In the genomic region with DNA sequence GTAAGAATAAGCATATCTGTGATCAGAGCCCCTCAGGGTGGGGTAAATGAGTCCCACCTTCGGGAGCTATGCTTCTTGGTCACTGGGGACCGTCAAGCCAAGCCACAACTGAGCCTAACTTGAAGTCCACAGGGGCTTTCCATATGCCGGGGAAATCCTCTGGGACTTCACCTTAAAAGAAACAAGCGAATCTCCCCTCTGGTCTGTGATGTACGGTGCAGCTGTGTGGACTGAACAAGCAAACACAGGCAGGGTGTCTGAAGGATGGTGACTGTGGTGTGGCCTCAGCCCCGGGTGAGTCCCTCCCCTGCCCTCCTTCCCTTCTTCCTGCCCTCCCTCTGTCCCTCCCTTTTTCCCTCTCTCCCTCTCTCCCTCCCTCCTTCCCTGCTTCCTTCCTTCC, we compare ENCODE assay signal across 25 cellular contexts. TPM values are rescaled to one million over a fixed set of nuclear protein-coding genes. Genes with fewer than 3 reads are reported as not detected.
"Had no signal": no experiment of that assay in that cellular context is flagged by ENCODE, and none has a peak within 500 bp of the region (broad histone marks: within the 10 kb centered on the region; RNA-seq: fewer than 3 reads in every experiment).

No MANE protein-coding gene starts in this region.

- H3K27me3 ChIP-seq: right lobe of liver, transverse colon had no signal

- ATAC-seq: effector memory CD8-positive, alpha-beta T cell; gastroesophageal sphincter; left lung; lower lobe of right lung; naive thymus-derived CD4-positive, alpha-beta T cell; psoas muscle; right lobe of liver; stimulated activated naive B cell treated with anti-CD40 and anti-IgM and Interleukin-4, amounts not matched to agents 10 μg/mL and 1 μg/mL and 100 μg/mL, for 72 hours; stimulated activated naive CD8-positive, alpha-beta T cell treated with anti-CD3 and anti-CD28 coated beads, Interleukin-15, amount 100 ng/mL, for 72 hours had no signal

- H3K36me3 ChIP-seq: esophagus squamous epithelium, gastroesophageal sphincter, left lung, lower lobe of right lung, right lobe of liver, spleen, thoracic aorta, transverse colon had no signal

- H3K9me3 ChIP-seq: right lobe of liver had no signal

- DNase-seq: effector memory CD8-positive, alpha-beta T cell; esophagus squamous epithelium; foreskin fibroblast; glutamatergic neuron; immature natural killer cell; left lung; lower lobe of right lung; mesenchymal stem cell; naive thymus-derived CD4-positive, alpha-beta T cell; nephron progenitor cell; psoas muscle; retina; right lobe of liver; spleen; stimulated activated CD4-positive, alpha-beta T cell treated with anti-CD3 and anti-CD28 coated beads, Interleukin-15, amount 100 ng/mL, for 24 hours; stimulated activated CD4-positive, alpha-beta T cell treated with anti-CD3 and anti-CD28 coated beads, Interleukin-1b, Interleukin-23, amount 100 ng/mL, for 48 hours; stimulated activated CD4-positive, alpha-beta T cell treated with anti-CD3 and anti-CD28 coated beads, Interleukin-4, amount 100 ng/mL, for 24 hours; stimulated activated naive B cell treated with anti-CD40 and anti-IgM and Interleukin-4, amounts not matched to agents 10 μg/mL and 1 μg/mL and 100 μg/mL, for 72 hours; stimulated activated naive CD8-positive, alpha-beta T cell treated with anti-CD3 and anti-CD28 coated beads, Interleukin-15, amount 100 ng/mL, for 72 hours; transverse colon had no signal

- H3K27ac ChIP-seq: epithelial cell of prostate, esophagus squamous epithelium, gastroesophageal sphincter, left lung, lower lobe of right lung, parathyroid adenoma, psoas muscle, right lobe of liver, spleen, thoracic aorta, transverse colon had no signal

- H3K4me1 ChIP-seq: esophagus squamous epithelium, gastroesophageal sphincter, left lung, lower lobe of right lung, parathyroid adenoma, psoas muscle, right lobe of liver, spleen, transverse colon had no signal

- H3K4me3 ChIP-seq: esophagus squamous epithelium, gastroesophageal sphincter, left lung, lower lobe of right lung, psoas muscle, right lobe of liver, spleen, thoracic aorta, transverse colon had no signal

RNA-seq across cellular contexts. Expression of gene PPP2R2C, which starts 29.7 kb away (rescaled TPM):
- total RNA-seq: lower lobe of right lung; mononuclear cell; naive thymus-derived CD4-positive, alpha-beta T cell had no signal
- polyA plus RNA-seq: immature natural killer cell; naive thymus-derived CD4-positive, alpha-beta T cell had no signal
